1 cellular context compared by ENCODE assay signal in genomic region chr21:15616864-15617574, GRCh38.
TF ChIP-seq lines count a peak whose summit lies in the region.

No MANE protein-coding gene starts in this region.

TF ChIP-seq in SK-N-SH, 30 proteins besides CTCF, POLR2A, EP300 and RAD21 (continued from another document):
- TF ChIP-seq NRF1 (IDR thresholded peaks at IDR 0.05; ENCODE audit: low read depth, low read length) (no peak), GABPA (IDR thresholded peaks at IDR 0.05; ENCODE audit: low read depth) (no peak), POLR2AphosphoS5 (IDR thresholded peaks at IDR 0.05; ENCODE audit: low read depth, low read length) (no peak), FOSL2 (IDR thresholded peaks at IDR 0.05; ENCODE audit: borderline replicate concordance, low read depth) (no peak), RCOR1 (IDR thresholded peaks at IDR 0.05; ENCODE audit: low read length) (no peak), NFIC (IDR thresholded peaks at IDR 0.05; ENCODE audit: borderline replicate concordance) (no peak), RFX5 (IDR thresholded peaks at IDR 0.05; ENCODE audit: low read length) (no peak), MAX (IDR thresholded peaks at IDR 0.05; ENCODE audit: low read depth) (no peak), TCF12 (IDR thresholded peaks at IDR 0.05) (no peak), REST (IDR thresholded peaks at IDR 0.05; ENCODE audit: low read depth, low read length) (no peak), EZH2phosphoT487 (IDR thresholded peaks at IDR 0.05; ENCODE audit: borderline replicate concordance, low read depth) (no peak), IRF3 (IDR thresholded peaks at IDR 0.05; ENCODE audit: low read depth, low read length) (no peak), ZBTB33 (IDR thresholded peaks at IDR 0.05; ENCODE audit: borderline replicate concordance, low read depth) (no peak)
